Comparison of ENCODE assay signal across 1 cellular context in the genomic region with DNA sequence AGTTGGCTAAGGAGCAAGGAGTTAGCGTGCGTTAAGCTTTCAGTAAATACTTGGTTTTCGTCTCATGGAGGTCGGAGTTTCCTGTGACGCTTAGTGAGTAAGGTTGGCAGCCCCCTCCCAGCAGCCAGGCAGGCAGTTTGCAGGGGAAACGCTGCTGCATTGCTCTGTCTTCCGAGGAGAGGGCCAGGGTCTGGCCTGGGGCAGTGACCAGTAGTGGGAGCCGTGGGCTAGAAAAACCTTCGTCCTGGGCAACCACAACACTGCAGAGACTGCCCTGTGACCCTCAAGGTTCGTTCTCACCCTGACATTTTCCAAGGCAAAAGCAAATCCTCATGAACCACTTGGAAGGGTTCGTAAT.
TF ChIP-seq lines count a peak whose summit lies in the region.

No MANE protein-coding gene starts in this region.

TF ChIP-seq in HepG2, 621 proteins besides CTCF, POLR2A, EP300 and RAD21 (continues in another document):
- TF ChIP-seq ZNF572 (CRISPR knock-in tag; IDR thresholded peaks at IDR 0.05) (peak; percentile 43; the same call in 1 of the 2 replicates), GFI1 (CRISPR knock-in tag; IDR thresholded peaks at IDR 0.05; ENCODE audit: borderline replicate concordance) (no peak), FOSL2 (CRISPR knock-in tag; IDR thresholded peaks at IDR 0.05) (no peak), SYNCRIP (IDR thresholded peaks at IDR 0.05; ENCODE audit: insufficient read depth, low read depth, low read length) (no peak), ZNF430 (CRISPR knock-in tag; IDR thresholded peaks at IDR 0.05) (no peak), GATAD1 (CRISPR knock-in tag; IDR thresholded peaks at IDR 0.05) (no peak), ASH2L (IDR thresholded peaks at IDR 0.05; ENCODE audit: insufficient read length, low read depth, low read length) (peak; percentile 13), ARID2 (CRISPR knock-in tag; IDR thresholded peaks at IDR 0.05; ENCODE audit: borderline replicate concordance) (no peak), ZNF563 (CRISPR knock-in tag; IDR thresholded peaks at IDR 0.05) (0 out of 2 replicates have a peak, but pooled peaks have one; percentile 1), ZNF350 (CRISPR knock-in tag; IDR thresholded peaks at IDR 0.05; ENCODE audit: borderline replicate concordance, low read depth) (peak; percentile 51; the same call in 1 of the 2 replicates), NR2F6 (IDR thresholded peaks at IDR 0.05) (0 out of 2 replicates have a peak, but pooled peaks have one; percentile 7), NR2F6 (CRISPR knock-in tag; IDR thresholded peaks at IDR 0.05) (no peak), ZNF337 (CRISPR knock-in tag; IDR thresholded peaks at IDR 0.05; ENCODE audit: borderline replicate concordance, low read depth) (no peak), SP5 (CRISPR knock-in tag; IDR thresholded peaks at IDR 0.05; ENCODE audit: borderline replicate concordance, low read depth) (no peak), MYNN (CRISPR knock-in tag; IDR thresholded peaks at IDR 0.05; ENCODE audit: low read depth) (no peak), SNAI1 (CRISPR knock-in tag; IDR thresholded peaks at IDR 0.05; ENCODE audit: borderline replicate concordance) (no peak), ZNF746 (CRISPR knock-in tag; IDR thresholded peaks at IDR 0.05) (peak; percentile 4; the same call in 1 of the 2 replicates), ZSCAN29 (CRISPR knock-in tag; conservative IDR thresholded peaks at IDR 0.05) (no peak), TCF12 (IDR thresholded peaks at IDR 0.05) (no peak), TCF12 (CRISPR knock-in tag; IDR thresholded peaks at IDR 0.05) (no peak), CBX1 (IDR thresholded peaks at IDR 0.05; ENCODE audit: low read depth) (no peak), ZNF713 (CRISPR knock-in tag; IDR thresholded peaks at IDR 0.05) (no peak), ZNF75D (CRISPR knock-in tag; IDR thresholded peaks at IDR 0.05; ENCODE audit: borderline replicate concordance) (no peak), ZFP36L2 (CRISPR knock-in tag; IDR thresholded peaks at IDR 0.05) (no peak), ZNF670 (CRISPR knock-in tag; IDR thresholded peaks at IDR 0.05; ENCODE audit: borderline replicate concordance) (no peak), NCOA2 (CRISPR knock-in tag; IDR thresholded peaks at IDR 0.05) (no peak), TBP (CRISPR knock-in tag; IDR thresholded peaks at IDR 0.05) (no peak), ZNF12 (CRISPR knock-in tag; IDR thresholded peaks at IDR 0.05) (no peak)
- TF ChIP-seq, protein P1, sequence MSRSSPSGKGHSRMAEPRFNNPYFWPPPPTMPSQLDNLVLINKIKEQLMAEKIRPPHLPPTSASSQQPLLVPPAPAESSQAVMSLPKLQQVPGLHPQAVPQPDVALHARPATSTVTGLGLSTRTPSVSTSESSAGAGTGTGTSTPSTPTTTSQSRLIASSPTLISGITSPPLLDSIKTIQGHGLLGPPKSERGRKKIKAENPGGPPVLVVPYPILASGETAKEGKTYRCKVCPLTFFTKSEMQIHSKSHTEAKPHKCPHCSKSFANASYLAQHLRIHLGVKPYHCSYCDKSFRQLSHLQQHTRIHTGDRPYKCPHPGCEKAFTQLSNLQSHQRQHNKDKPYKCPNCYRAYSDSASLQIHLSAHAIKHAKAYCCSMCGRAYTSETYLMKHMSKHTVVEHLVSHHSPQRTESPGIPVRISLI (CRISPR knock-in tag; IDR thresholded peaks at IDR 0.05; ENCODE audit: borderline replicate concordance): no peak
- TF ChIP-seq, protein P2, sequence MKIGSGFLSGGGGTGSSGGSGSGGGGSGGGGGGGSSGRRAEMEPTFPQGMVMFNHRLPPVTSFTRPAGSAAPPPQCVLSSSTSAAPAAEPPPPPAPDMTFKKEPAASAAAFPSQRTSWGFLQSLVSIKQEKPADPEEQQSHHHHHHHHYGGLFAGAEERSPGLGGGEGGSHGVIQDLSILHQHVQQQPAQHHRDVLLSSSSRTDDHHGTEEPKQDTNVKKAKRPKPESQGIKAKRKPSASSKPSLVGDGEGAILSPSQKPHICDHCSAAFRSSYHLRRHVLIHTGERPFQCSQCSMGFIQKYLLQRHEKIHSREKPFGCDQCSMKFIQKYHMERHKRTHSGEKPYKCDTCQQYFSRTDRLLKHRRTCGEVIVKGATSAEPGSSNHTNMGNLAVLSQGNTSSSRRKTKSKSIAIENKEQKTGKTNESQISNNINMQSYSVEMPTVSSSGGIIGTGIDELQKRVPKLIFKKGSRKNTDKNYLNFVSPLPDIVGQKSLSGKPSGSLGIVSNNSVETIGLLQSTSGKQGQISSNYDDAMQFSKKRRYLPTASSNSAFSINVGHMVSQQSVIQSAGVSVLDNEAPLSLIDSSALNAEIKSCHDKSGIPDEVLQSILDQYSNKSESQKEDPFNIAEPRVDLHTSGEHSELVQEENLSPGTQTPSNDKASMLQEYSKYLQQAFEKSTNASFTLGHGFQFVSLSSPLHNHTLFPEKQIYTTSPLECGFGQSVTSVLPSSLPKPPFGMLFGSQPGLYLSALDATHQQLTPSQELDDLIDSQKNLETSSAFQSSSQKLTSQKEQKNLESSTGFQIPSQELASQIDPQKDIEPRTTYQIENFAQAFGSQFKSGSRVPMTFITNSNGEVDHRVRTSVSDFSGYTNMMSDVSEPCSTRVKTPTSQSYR (CRISPR knock-in tag; IDR thresholded peaks at IDR 0.05; ENCODE audit: borderline replicate concordance): no peak
- TF ChIP-seq, protein P3, sequence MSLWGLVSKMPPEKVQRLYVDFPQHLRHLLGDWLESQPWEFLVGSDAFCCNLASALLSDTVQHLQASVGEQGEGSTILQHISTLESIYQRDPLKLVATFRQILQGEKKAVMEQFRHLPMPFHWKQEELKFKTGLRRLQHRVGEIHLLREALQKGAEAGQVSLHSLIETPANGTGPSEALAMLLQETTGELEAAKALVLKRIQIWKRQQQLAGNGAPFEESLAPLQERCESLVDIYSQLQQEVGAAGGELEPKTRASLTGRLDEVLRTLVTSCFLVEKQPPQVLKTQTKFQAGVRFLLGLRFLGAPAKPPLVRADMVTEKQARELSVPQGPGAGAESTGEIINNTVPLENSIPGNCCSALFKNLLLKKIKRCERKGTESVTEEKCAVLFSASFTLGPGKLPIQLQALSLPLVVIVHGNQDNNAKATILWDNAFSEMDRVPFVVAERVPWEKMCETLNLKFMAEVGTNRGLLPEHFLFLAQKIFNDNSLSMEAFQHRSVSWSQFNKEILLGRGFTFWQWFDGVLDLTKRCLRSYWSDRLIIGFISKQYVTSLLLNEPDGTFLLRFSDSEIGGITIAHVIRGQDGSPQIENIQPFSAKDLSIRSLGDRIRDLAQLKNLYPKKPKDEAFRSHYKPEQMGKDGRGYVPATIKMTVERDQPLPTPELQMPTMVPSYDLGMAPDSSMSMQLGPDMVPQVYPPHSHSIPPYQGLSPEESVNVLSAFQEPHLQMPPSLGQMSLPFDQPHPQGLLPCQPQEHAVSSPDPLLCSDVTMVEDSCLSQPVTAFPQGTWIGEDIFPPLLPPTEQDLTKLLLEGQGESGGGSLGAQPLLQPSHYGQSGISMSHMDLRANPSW (CRISPR knock-in tag; IDR thresholded peaks at IDR 0.05; ENCODE audit: borderline replicate concordance): no peak; the same call in 1 of the 2 replicates
- TF ChIP-seq, protein P4, sequence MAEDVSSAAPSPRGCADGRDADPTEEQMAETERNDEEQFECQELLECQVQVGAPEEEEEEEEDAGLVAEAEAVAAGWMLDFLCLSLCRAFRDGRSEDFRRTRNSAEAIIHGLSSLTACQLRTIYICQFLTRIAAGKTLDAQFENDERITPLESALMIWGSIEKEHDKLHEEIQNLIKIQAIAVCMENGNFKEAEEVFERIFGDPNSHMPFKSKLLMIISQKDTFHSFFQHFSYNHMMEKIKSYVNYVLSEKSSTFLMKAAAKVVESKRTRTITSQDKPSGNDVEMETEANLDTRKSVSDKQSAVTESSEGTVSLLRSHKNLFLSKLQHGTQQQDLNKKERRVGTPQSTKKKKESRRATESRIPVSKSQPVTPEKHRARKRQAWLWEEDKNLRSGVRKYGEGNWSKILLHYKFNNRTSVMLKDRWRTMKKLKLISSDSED (CRISPR knock-in tag; IDR thresholded peaks at IDR 0.05): no peak
- TF ChIP-seq, protein P5, sequence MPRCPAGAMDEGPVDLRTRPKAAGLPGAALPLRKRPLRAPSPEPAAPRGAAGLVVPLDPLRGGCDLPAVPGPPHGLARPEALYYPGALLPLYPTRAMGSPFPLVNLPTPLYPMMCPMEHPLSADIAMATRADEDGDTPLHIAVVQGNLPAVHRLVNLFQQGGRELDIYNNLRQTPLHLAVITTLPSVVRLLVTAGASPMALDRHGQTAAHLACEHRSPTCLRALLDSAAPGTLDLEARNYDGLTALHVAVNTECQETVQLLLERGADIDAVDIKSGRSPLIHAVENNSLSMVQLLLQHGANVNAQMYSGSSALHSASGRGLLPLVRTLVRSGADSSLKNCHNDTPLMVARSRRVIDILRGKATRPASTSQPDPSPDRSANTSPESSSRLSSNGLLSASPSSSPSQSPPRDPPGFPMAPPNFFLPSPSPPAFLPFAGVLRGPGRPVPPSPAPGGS (CRISPR knock-in tag; IDR thresholded peaks at IDR 0.05): no peak
- TF ChIP-seq, protein P6, sequence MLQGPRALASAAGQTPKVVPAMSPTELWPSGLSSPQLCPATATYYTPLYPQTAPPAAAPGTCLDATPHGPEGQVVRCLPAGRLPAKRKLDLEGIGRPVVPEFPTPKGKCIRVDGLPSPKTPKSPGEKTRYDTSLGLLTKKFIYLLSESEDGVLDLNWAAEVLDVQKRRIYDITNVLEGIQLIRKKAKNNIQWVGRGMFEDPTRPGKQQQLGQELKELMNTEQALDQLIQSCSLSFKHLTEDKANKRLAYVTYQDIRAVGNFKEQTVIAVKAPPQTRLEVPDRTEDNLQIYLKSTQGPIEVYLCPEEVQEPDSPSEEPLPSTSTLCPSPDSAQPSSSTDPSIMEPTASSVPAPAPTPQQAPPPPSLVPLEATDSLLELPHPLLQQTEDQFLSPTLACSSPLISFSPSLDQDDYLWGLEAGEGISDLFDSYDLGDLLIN (CRISPR knock-in tag; IDR thresholded peaks at IDR 0.05; ENCODE audit: borderline replicate concordance): no peak
- TF ChIP-seq, protein P7, sequence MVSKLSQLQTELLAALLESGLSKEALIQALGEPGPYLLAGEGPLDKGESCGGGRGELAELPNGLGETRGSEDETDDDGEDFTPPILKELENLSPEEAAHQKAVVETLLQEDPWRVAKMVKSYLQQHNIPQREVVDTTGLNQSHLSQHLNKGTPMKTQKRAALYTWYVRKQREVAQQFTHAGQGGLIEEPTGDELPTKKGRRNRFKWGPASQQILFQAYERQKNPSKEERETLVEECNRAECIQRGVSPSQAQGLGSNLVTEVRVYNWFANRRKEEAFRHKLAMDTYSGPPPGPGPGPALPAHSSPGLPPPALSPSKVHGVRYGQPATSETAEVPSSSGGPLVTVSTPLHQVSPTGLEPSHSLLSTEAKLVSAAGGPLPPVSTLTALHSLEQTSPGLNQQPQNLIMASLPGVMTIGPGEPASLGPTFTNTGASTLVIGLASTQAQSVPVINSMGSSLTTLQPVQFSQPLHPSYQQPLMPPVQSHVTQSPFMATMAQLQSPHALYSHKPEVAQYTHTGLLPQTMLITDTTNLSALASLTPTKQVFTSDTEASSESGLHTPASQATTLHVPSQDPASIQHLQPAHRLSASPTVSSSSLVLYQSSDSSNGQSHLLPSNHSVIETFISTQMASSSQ (IDR thresholded peaks at IDR 0.05; ENCODE audit: low read depth): no peak
- TF ChIP-seq, protein P7 (CRISPR knock-in tag; IDR thresholded peaks at IDR 0.05; ENCODE audit: borderline replicate concordance): no peak
- TF ChIP-seq, protein P8, sequence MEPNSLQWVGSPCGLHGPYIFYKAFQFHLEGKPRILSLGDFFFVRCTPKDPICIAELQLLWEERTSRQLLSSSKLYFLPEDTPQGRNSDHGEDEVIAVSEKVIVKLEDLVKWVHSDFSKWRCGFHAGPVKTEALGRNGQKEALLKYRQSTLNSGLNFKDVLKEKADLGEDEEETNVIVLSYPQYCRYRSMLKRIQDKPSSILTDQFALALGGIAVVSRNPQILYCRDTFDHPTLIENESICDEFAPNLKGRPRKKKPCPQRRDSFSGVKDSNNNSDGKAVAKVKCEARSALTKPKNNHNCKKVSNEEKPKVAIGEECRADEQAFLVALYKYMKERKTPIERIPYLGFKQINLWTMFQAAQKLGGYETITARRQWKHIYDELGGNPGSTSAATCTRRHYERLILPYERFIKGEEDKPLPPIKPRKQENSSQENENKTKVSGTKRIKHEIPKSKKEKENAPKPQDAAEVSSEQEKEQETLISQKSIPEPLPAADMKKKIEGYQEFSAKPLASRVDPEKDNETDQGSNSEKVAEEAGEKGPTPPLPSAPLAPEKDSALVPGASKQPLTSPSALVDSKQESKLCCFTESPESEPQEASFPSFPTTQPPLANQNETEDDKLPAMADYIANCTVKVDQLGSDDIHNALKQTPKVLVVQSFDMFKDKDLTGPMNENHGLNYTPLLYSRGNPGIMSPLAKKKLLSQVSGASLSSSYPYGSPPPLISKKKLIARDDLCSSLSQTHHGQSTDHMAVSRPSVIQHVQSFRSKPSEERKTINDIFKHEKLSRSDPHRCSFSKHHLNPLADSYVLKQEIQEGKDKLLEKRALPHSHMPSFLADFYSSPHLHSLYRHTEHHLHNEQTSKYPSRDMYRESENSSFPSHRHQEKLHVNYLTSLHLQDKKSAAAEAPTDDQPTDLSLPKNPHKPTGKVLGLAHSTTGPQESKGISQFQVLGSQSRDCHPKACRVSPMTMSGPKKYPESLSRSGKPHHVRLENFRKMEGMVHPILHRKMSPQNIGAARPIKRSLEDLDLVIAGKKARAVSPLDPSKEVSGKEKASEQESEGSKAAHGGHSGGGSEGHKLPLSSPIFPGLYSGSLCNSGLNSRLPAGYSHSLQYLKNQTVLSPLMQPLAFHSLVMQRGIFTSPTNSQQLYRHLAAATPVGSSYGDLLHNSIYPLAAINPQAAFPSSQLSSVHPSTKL (CRISPR knock-in tag; IDR thresholded peaks at IDR 0.05): no peak
